1 cellular context compared by ENCODE assay signal in the genomic region with DNA sequence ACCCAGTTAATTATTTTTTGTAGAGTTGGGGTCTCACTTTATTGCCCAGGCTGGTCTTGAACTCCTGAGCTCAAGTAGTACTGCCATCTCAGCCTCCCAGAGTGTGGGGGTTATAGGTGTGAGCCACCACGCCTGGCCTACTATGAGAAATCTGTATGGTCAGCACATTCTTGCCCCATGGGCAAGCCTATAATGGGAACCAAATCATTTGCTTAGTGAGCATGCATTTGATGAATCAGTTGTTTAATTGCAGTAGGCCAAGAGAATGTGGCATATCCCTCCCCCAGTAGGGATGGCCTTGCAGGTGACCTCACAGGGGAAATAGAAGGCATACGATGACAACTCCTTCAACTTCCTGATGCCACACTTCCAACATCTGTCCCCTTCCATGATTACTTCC.
TF ChIP-seq lines count a peak whose summit lies in the region.

No MANE protein-coding gene starts in this region.

TF ChIP-seq in neural cell, 6 proteins besides CTCF, POLR2A, EP300 and RAD21 (continued from another document):
- TF ChIP-seq, protein P1, sequence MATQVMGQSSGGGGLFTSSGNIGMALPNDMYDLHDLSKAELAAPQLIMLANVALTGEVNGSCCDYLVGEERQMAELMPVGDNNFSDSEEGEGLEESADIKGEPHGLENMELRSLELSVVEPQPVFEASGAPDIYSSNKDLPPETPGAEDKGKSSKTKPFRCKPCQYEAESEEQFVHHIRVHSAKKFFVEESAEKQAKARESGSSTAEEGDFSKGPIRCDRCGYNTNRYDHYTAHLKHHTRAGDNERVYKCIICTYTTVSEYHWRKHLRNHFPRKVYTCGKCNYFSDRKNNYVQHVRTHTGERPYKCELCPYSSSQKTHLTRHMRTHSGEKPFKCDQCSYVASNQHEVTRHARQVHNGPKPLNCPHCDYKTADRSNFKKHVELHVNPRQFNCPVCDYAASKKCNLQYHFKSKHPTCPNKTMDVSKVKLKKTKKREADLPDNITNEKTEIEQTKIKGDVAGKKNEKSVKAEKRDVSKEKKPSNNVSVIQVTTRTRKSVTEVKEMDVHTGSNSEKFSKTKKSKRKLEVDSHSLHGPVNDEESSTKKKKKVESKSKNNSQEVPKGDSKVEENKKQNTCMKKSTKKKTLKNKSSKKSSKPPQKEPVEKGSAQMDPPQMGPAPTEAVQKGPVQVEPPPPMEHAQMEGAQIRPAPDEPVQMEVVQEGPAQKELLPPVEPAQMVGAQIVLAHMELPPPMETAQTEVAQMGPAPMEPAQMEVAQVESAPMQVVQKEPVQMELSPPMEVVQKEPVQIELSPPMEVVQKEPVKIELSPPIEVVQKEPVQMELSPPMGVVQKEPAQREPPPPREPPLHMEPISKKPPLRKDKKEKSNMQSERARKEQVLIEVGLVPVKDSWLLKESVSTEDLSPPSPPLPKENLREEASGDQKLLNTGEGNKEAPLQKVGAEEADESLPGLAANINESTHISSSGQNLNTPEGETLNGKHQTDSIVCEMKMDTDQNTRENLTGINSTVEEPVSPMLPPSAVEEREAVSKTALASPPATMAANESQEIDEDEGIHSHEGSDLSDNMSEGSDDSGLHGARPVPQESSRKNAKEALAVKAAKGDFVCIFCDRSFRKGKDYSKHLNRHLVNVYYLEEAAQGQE (IDR thresholded peaks at IDR 0.05; ENCODE audit: borderline replicate concordance): no peak
